In the genomic region with DNA sequence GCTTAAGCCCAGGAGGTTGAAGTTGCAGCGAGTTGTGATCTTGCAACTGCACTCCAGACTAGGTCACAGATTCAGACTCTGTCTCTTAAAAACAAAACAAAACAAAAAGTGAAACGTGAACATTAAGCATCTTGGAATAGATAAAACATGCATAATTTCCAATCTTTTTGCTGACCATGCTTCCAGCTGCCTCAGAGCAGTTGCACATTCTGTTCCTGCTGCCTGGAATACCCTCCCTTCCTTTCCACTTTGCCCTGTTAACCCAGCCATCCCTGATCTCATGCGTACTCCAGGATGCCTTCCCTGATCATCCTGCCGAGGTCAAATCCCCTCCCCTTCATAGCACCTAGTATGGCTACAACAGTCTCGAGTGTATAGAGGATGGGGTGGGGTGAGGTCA, we compare ENCODE assay signal across 11 cellular contexts. TPM values are rescaled to one million over a fixed set of nuclear protein-coding genes. Genes with fewer than 3 reads are reported as not detected.
DNase-seq lines count a peak whose midpoint lies in the region; ATAC-seq and TF ChIP-seq lines count a peak whose summit lies in the region.
"Had no signal": no experiment of that assay in that cellular context is flagged by ENCODE, and none has a peak within 500 bp of the region (broad histone marks: within the 10 kb centered on the region; RNA-seq: fewer than 3 reads in every experiment).

No MANE protein-coding gene starts in this region.

- H4K20me1 ChIP-seq in BLaER1 treated with 17β-estradiol and CSF1 and Interleukin-3, amounts not matched to agents 10 nM and 100 nM: no peaks in the 10 kb centered on the region; a peak in 1 of 22 replicates

- H3K4me1 Mint-ChIP-seq in activated B cell treated with CpG ODN at 0.5 μM for 24 hours (peaks cover 70% of the 10 kb centered on the region), memory B cell (peaks cover 45% of the 10 kb centered on the region)

- DNase-seq in GM12865 (ENCODE audit: low read depth): no peak
- no peak for DNase-seq in activated B cell treated with CpG ODN at 0.5 μM for 24 hours
- no peak for DNase-seq in memory B cell (ENCODE audit: low spot score in 2 of 2)
- no peak for DNase-seq in GM13977 (ENCODE audit: low spot score)
- no peak for DNase-seq in ovary
- DNase-seq in head of caudate nucleus: no peak
- no peak for DNase-seq in substantia nigra (lab: John Stamatoyannopoulos, UW)
- DNase-seq: COR-L47, PC-3 had no signal

- H3K4me3 Mint-ChIP-seq in activated B cell treated with CpG ODN at 0.5 μM for 24 hours (peak overlapping the region; percentile 90), memory B cell (peak overlapping the region; percentile 91)

- no peaks in the 10 kb centered on the region; a peak in 1 of 22 replicates for H3K36me3 ChIP-seq in BLaER1 treated with 17β-estradiol and CSF1 and Interleukin-3, amounts not matched to agents 10 nM and 100 nM
- H3K36me3 ChIP-seq in ovary: no peaks in the 10 kb centered on the region

- peak overlapping the region in 9 of 11 experiments; percentile 63 to 83 (median 74); a peak in 17 of 22 replicates for H3K9ac ChIP-seq in BLaER1 treated with 17β-estradiol and CSF1 and Interleukin-3, amounts not matched to agents 10 nM and 100 nM

- TF ChIP-seq CTCF in GM12865 (IDR thresholded peaks at IDR 0.05; ENCODE audit: insufficient read depth, low read depth, low read length, missing control alignments): no peak
- TF ChIP-seq CTCF in activated B cell treated with CpG ODN at 0.5 μM for 24 hours (IDR thresholded peaks at IDR 0.05): no peak
- no peak for TF ChIP-seq CTCF in GM13977 (IDR thresholded peaks at IDR 0.05; ENCODE audit: extremely low read depth, insufficient read depth, missing control alignments)
- no peak for TF ChIP-seq CTCF in ovary (IDR thresholded peaks at IDR 0.05)

- no peaks in the 10 kb centered on the region for H3K27me3 Mint-ChIP-seq in activated B cell treated with CpG ODN at 0.5 μM for 24 hours
- no peaks in the 10 kb centered on the region for H3K27me3 Mint-ChIP-seq in memory B cell

- no peaks in the 10 kb centered on the region for H3K9me3 ChIP-seq in BLaER1 treated with 17β-estradiol and CSF1 and Interleukin-3, amounts not matched to agents 10 nM and 100 nM (replicated peaks in 1 of 11)
- H3K9me3 ChIP-seq in ovary: no peaks in the 10 kb centered on the region

- TF ChIP-seq POLR2A in ovary (IDR thresholded peaks at IDR 0.05): no peak

- H3K27ac Mint-ChIP-seq in activated B cell treated with CpG ODN at 0.5 μM for 24 hours (peak overlapping the region; percentile 94), memory B cell (peak overlapping the region; percentile 99)

- in situ Hi-C loops in GM13977 (cut with MboI; ENCODE audit: low pct_unique_long_range_greater_than_20kb, low sequenced_read_pairs, unreplicated experiment): no loop called here

- H3K4me3 ChIP-seq in BLaER1 treated with 17β-estradiol and CSF1 and Interleukin-3, amounts not matched to agents 10 nM and 100 nM: peak overlapping the region in 3 of 10 experiments; percentile 50 to 54 (median 51); a peak in 2 of 20 replicates
- H3K4me3 ChIP-seq in GM12865 (ENCODE audit: low read depth, low read length) (peak overlapping the region; percentile 77), ovary (no peak overlapping the region)

- TF ChIP-seq EP300 in ovary (IDR thresholded peaks at IDR 0.05): no peak

- H3K4me2 ChIP-seq in BLaER1 treated with 17β-estradiol and CSF1 and Interleukin-3, amounts not matched to agents 10 nM and 100 nM: peak overlapping the region; percentile 74 to 95 (median 90)

- POLR2A ChIA-PET in activated B cell treated with CpG ODN at 0.5 μM for 24 hours (lab: Charles Lee): interaction anchor here (1.4 to 5.3 kb wide), 7 partner anchors 8 to 154 kb away, joined by 4 to 94 read pairs (median 15); partner anchors contain the start of genes BAD, ESRRA, FKBP2 and PRDX5

- intact Hi-C loops in activated B cell treated with CpG ODN at 0.5 μM for 24 hours (cut with micrococcal nuclease): no loop called here
- intact Hi-C loops in ovary (cut with DNase I): no loop called here
- intact Hi-C loops in head of caudate nucleus (cut with DNase I): no loop called here

- CTCF ChIA-PET in activated B cell treated with CpG ODN at 0.5 μM for 24 hours (lab: Charles Lee): interaction anchor here (9.2 kb wide), 1 partner anchor 22 kb away, joined by 69 read pairs; the partner anchor contains the start of genes PRDX5 and TRMT112

- H3K27ac ChIP-seq in BLaER1 treated with 17β-estradiol and CSF1 and Interleukin-3, amounts not matched to agents 10 nM and 100 nM: peak overlapping the region in 9 of 11 experiments; percentile 66 to 93 (median 83); a peak in 18 of 22 replicates
- H3K27ac ChIP-seq in ovary: no peak overlapping the region
- no peak overlapping the region for H3K27ac ChIP-seq in substantia nigra (ENCODE audit: low read depth, low read length, poor library complexity, severe bottlenecking)

- 52 to 58% (median 53%) methylated on average over 5 of the region's 5 CpGs for WGBS in ovary, 3 donors

- peaks cover 54 to 94% (median 90%) of the 10 kb centered on the region in 10 experiments for H3K4me1 ChIP-seq in BLaER1 treated with 17β-estradiol and CSF1 and Interleukin-3, amounts not matched to agents 10 nM and 100 nM
- peaks cover 2% of the 10 kb centered on the region for H3K4me1 ChIP-seq in ovary (ENCODE audit: insufficient read depth)

- H3K27me3 ChIP-seq in BLaER1 treated with 17β-estradiol and CSF1 and Interleukin-3, amounts not matched to agents 10 nM and 100 nM: no peaks in the 10 kb centered on the region
- no peaks in the 10 kb centered on the region for H3K27me3 ChIP-seq in ovary

- ATAC-seq in activated B cell treated with CpG ODN at 0.5 μM for 24 hours (ENCODE audit: low read depth) (no peak), memory B cell (ENCODE audit: low read depth) (no peak)
- ATAC-seq: HCT116, PC-3 had no signal

- no peaks in the 10 kb centered on the region for H3K9me3 Mint-ChIP-seq in activated B cell treated with CpG ODN at 0.5 μM for 24 hours
- no peaks in the 10 kb centered on the region for H3K9me3 Mint-ChIP-seq in memory B cell

- H3K36me3 Mint-ChIP-seq in activated B cell treated with CpG ODN at 0.5 μM for 24 hours (ENCODE audit: low read depth): peaks cover 29% of the 10 kb centered on the region
- peaks cover 7% of the 10 kb centered on the region for H3K36me3 Mint-ChIP-seq in memory B cell

RNA-seq across cellular contexts. Expression of gene CCDC88B, which starts 0.7 kb away (rescaled TPM):
- total RNA-seq in activated B cell treated with CpG ODN at 0.5 μM for 24 hours (180 and 201 TPM in 2 replicates), ovary (1 to 10 TPM; 3.4 to 7.5 (median 3.5) TPM)
- 1 to 10 TPM in 1 of 2 donors, under 1 TPM in 1; 0.95 to 3.6 TPM for polyA plus RNA-seq in ovary

RNA-seq across cellular contexts. Expression of gene RPS6KA4, which starts 19.6 kb away (rescaled TPM):
- total RNA-seq in activated B cell treated with CpG ODN at 0.5 μM for 24 hours: 18.0 and 22.6 TPM in 2 replicates
- 10 to 100 TPM in 6 of 7 donors, 1 to 10 TPM in 1; 7.3 to 31.4 (median 16.9) TPM for total RNA-seq in ovary
- polyA plus RNA-seq in ovary: 10 to 100 TPM in 1 of 2 donors, 1 to 10 TPM in 1; 4.0 to 12.1 TPM

RNA-seq across cellular contexts. Expression of gene PRDX5, which starts 21.4 kb away (rescaled TPM):
- total RNA-seq in activated B cell treated with CpG ODN at 0.5 μM for 24 hours (73.6 and 85.8 TPM in 2 replicates), ovary (100 to 1,000 TPM; 160 to 400 (median 192) TPM)
- polyA plus RNA-seq in ovary: 100 to 1,000 TPM; 272 to 334 TPM

RNA-seq across cellular contexts. Expression of gene TRMT112, which starts 22.0 kb away (rescaled TPM):
- total RNA-seq in activated B cell treated with CpG ODN at 0.5 μM for 24 hours (156 and 175 TPM in 2 replicates), ovary (100 to 1,000 TPM; 207 to 432 (median 275) TPM)
- 100 to 1,000 TPM; 272 to 383 TPM for polyA plus RNA-seq in ovary

RNA-seq across cellular contexts. Expression of gene ESRRA, which starts 34.0 kb away (rescaled TPM):
- 44.8 and 48.3 TPM in 2 replicates for total RNA-seq in activated B cell treated with CpG ODN at 0.5 μM for 24 hours
- 10 to 100 TPM in 6 of 7 donors, 1 to 10 TPM in 1; 9.2 to 17.4 (median 15.7) TPM for total RNA-seq in ovary
- polyA plus RNA-seq in ovary: 10 to 100 TPM in 1 of 2 donors, 1 to 10 TPM in 1; 2.3 to 11.9 TPM

Comparison
In these comparisons a context has a peak if more than half of its experiments do, and no peak if none do; other contexts are left out.
1. H3K27ac ChIP-seq: peak in BLaER1 treated with 17β-estradiol and CSF1 and Interleukin-3, amounts not matched to agents 10 nM and 100 nM (9 of 11); none in ovary (0 of 2) and substantia nigra (single experiment).
2. RNA of gene CCDC88B, which starts 0.7 kb away (total RNA-seq): 180 to 201 TPM in activated B cell treated with CpG ODN at 0.5 μM for 24 hours; 3.4 to 7.5 TPM in ovary; every median in the first group is over 10 times any median in the second.